In the genomic region with DNA sequence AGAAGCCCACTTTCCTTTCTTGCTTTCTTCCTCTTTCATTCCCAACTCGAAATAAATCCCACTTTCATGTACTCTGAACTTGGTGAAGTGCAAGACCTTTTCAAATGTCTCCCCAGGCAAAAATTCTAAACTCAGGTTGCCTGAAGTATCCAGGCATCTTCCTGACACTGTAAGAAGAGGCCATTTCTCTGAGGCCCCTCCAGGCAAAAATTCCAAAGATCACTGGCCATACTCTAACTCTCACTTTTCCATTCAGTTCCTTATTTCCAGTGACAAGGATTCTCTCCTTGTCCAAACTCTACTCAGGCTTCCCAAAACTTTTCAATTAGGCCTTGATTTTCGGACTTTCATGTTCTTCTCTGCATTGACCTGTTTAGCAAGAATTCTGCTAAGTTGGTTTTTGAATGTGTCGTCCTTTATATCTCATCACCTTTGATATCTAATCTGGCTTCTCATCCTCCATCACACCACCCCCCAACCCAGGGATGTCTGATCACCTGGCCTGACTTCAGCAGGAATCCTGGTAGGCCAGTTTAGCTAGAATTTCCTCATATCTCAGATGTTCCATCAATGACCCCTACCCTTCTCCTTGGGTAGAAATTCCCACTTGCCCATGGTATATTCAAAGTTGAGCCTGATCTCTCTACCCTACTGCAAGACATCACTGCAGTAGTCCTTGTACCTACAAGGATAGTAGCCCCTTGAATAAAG, we compare ENCODE assay signal across 28 cellular contexts.
"Had no signal": no experiment of that assay in that cellular context is flagged by ENCODE, and none has a peak within 500 bp of the region (broad histone marks: within the 10 kb centered on the region; RNA-seq: fewer than 3 reads in every experiment).

No MANE protein-coding gene starts in this region.

- H3K4me3 Mint-ChIP-seq: immature natural killer cell; naive thymus-derived CD8-positive, alpha-beta T cell; nephron; neural crest cell; stimulated activated naive B cell treated with anti-CD40 and anti-IgM and Interleukin-4, amounts not matched to agents 10 μg/mL and 1 μg/mL and 100 μg/mL, for 72 hours had no signal

- H3K9me3 ChIP-seq: left ventricle myocardium inferior, mucosa of descending colon, pancreas, prostate gland, stomach, testis, thyroid gland, transverse colon, uterus had no signal

- H3K27me3 Mint-ChIP-seq: stimulated activated naive B cell treated with anti-CD40 and anti-IgM and Interleukin-4, amounts not matched to agents 10 μg/mL and 1 μg/mL and 100 μg/mL, for 72 hours had no signal

- H3K36me3 ChIP-seq: left ventricle myocardium inferior, pancreas, prostate gland, stomach, thyroid gland, transverse colon, uterus had no signal

- H3K4me1 ChIP-seq: pancreas, prostate gland, testis, thyroid gland, uterus had no signal

- H3K4me3 ChIP-seq: left ventricle myocardium inferior, lung, mucosa of descending colon, pancreas, prostate gland, skin epidermis, stomach, testis, thyroid gland, transverse colon, uterus had no signal

- H3K4me1 Mint-ChIP-seq: immature natural killer cell, neural crest cell had no signal

- DNase-seq: hypothalamus; immature natural killer cell; left ventricle myocardium inferior; midbrain; mucosa of descending colon; naive thymus-derived CD8-positive, alpha-beta T cell; nucleus accumbens; pancreas; posterior cingulate gyrus; retina; right cardiac atrium; stimulated activated CD4-positive, alpha-beta T cell treated with anti-CD3 and anti-CD28 coated beads, Interleukin-12 subunit alpha, Interleukin-12 subunit beta, amount 100 ng/mL, for 4 hours; stimulated activated CD4-positive, alpha-beta T cell treated with anti-CD3 and anti-CD28 coated beads, Interleukin-15, amount 100 ng/mL, for 24 hours; stimulated activated CD4-positive, alpha-beta T cell treated with anti-CD3 and anti-CD28 coated beads, Interleukin-2, amount 100 ng/mL, for 24 hours; stimulated activated CD4-positive, alpha-beta T cell treated with anti-CD3 and anti-CD28 coated beads, Interleukin-4, amount 100 ng/mL, for 1 hour; stimulated activated naive B cell treated with anti-CD40 and anti-IgM and Interleukin-4, amounts not matched to agents 10 μg/mL and 1 μg/mL and 100 μg/mL, for 72 hours; stimulated activated naive CD8-positive, alpha-beta T cell treated with anti-CD3 and anti-CD28 coated beads, Interleukin-15, Interleukin-2, amounts not matched to agents 100 U/mL and 50 U/mL, for 24 hours; stomach; testis; thyroid gland; transverse colon; uterus had no signal

- H3K27ac ChIP-seq: left ventricle myocardium inferior, pancreas, prostate gland, skin epidermis, stomach, testis, thyroid gland, transverse colon, uterus had no signal

- ATAC-seq: mucosa of descending colon; naive thymus-derived CD8-positive, alpha-beta T cell; pancreas; right cardiac atrium; sciatic nerve; stimulated activated naive B cell treated with anti-CD40 and anti-IgM and Interleukin-4, amounts not matched to agents 10 μg/mL and 1 μg/mL and 100 μg/mL, for 72 hours; stimulated activated naive CD8-positive, alpha-beta T cell treated with anti-CD3 and anti-CD28 coated beads, Interleukin-15, Interleukin-2, amounts not matched to agents 100 U/mL and 50 U/mL, for 24 hours had no signal

- H3K27ac Mint-ChIP-seq: immature natural killer cell; naive thymus-derived CD8-positive, alpha-beta T cell; stimulated activated naive B cell treated with anti-CD40 and anti-IgM and Interleukin-4, amounts not matched to agents 10 μg/mL and 1 μg/mL and 100 μg/mL, for 72 hours had no signal

- H3K36me3 Mint-ChIP-seq: naive thymus-derived CD8-positive, alpha-beta T cell; stimulated activated naive B cell treated with anti-CD40 and anti-IgM and Interleukin-4, amounts not matched to agents 10 μg/mL and 1 μg/mL and 100 μg/mL, for 72 hours had no signal

- H3K9me3 Mint-ChIP-seq: naive thymus-derived CD8-positive, alpha-beta T cell; nephron; neural crest cell had no signal

- H3K27me3 ChIP-seq: pancreas, stomach, testis, thyroid gland, transverse colon, uterus had no signal
